8 cellular contexts compared by ENCODE assay signal in genomic region chr9:134025606-134026541, GRCh38. TPM values are rescaled to one million over a fixed set of nuclear protein-coding genes. Genes with fewer than 3 reads are reported as not detected.
DNase-seq lines count a peak whose midpoint lies in the region; ATAC-seq and TF ChIP-seq lines count a peak whose summit lies in the region.

No MANE protein-coding gene starts in this region.

- no peaks in the 10 kb centered on the region for H3K9me3 Mint-ChIP-seq in activated CD4-positive, alpha-beta memory T cell treated with anti-CD3 and anti-CD28 coated beads for 36 hours

- H3K36me3 ChIP-seq in endocrine pancreas (ENCODE audit: control insufficient read depth, insufficient read depth, low read length) (no peaks in the 10 kb centered on the region), mucosa of descending colon (ENCODE audit: low read depth) (no peaks in the 10 kb centered on the region)

- peaks cover 6% of the 10 kb centered on the region for H3K36me3 Mint-ChIP-seq in activated CD4-positive, alpha-beta memory T cell treated with anti-CD3 and anti-CD28 coated beads for 36 hours

- peak; percentile 55 for DNase-seq in NCI-H146 (lab: John Stamatoyannopoulos, UW)
- DNase-seq in NCI-H146 treated with DMSO at 0.1 percent for 48 hours (lab: John Stamatoyannopoulos, UW; ENCODE audit: unreplicated experiment): no peak
- DNase-seq in NCI-H1417 (lab: John Stamatoyannopoulos, UW): peak in 2 of 3 experiments; percentile 79 to 82
- peak; percentile 65 for DNase-seq in activated CD4-positive, alpha-beta memory T cell treated with anti-CD3 and anti-CD28 coated beads for 36 hours
- DNase-seq in mucosa of descending colon: peak; percentile 46 to 70 (median 67)
- DNase-seq in stimulated activated CD8-positive, alpha-beta memory T cell treated with anti-CD3 and anti-CD28 coated beads, Interleukin-7, amount 100 ng/mL, for 48 hours (ENCODE audit: extremely low read depth in 1 of 2, low read depth in 1 of 2): peak; percentile 15 to 29

- H3K9me3 ChIP-seq in endocrine pancreas (ENCODE audit: control insufficient read depth, low read length) (no peaks in the 10 kb centered on the region), mucosa of descending colon (no peaks in the 10 kb centered on the region)

- H3K9ac ChIP-seq in endocrine pancreas (ENCODE audit: control insufficient read depth, insufficient read depth, low read length): peak overlapping the region; percentile 57

- intact Hi-C loops in activated CD4-positive, alpha-beta memory T cell treated with anti-CD3 and anti-CD28 coated beads for 36 hours (cut with micrococcal nuclease): loop anchor here (1.0 to 2.0 kb wide), 3 partner anchors 42 to 139 kb away; partner anchors contain the start of genes BRD3, RNU6ATAC and WDR5
- intact Hi-C loops in mucosa of descending colon (cut with DNase I, micrococcal nuclease): no loop called here

- H3K4me1 ChIP-seq in endocrine pancreas (ENCODE audit: control insufficient read depth, insufficient read depth, low read length) (no peaks in the 10 kb centered on the region), mucosa of descending colon (ENCODE audit: low read depth) (peaks cover 6% of the 10 kb centered on the region)

- POLR2A ChIA-PET in activated CD4-positive, alpha-beta memory T cell treated with anti-CD3 and anti-CD28 coated beads for 36 hours (lab: Charles Lee): interaction anchor here (0.6 to 2.9 kb wide), 4 partner anchors 40 to 139 kb away, joined by 3 to 13 read pairs (median 4); no protein-coding TSS in a partner anchor

- H3K4me3 ChIP-seq in endocrine pancreas (ENCODE audit: control insufficient read depth, insufficient read depth, low read length) (no peak overlapping the region), mucosa of descending colon (peak overlapping the region; percentile 50)

- peak overlapping the region; percentile 76 for H3K4me3 Mint-ChIP-seq in activated CD4-positive, alpha-beta memory T cell treated with anti-CD3 and anti-CD28 coated beads for 36 hours

- no peak for TF ChIP-seq CTCF in mucosa of descending colon (IDR thresholded peaks at IDR 0.05)

- no peaks in the 10 kb centered on the region for H3K27me3 ChIP-seq in endocrine pancreas (ENCODE audit: control insufficient read depth, insufficient read depth, low read length)

- CTCF ChIA-PET in activated CD4-positive, alpha-beta memory T cell treated with anti-CD3 and anti-CD28 coated beads for 36 hours (lab: Charles Lee): interaction anchor here (0.5 to 2.3 kb wide), 7 partner anchors 26 to 773 kb away, joined by 3 to 20 read pairs (median 4); no protein-coding TSS in a partner anchor

- ATAC-seq in HG02623 (IDR thresholded peaks at IDR 0.05; ENCODE audit: unreplicated experiment) (peak; percentile 27), mucosa of descending colon (peak; percentile 3)

- no peaks in the 10 kb centered on the region for H3K27me3 Mint-ChIP-seq in activated CD4-positive, alpha-beta memory T cell treated with anti-CD3 and anti-CD28 coated beads for 36 hours

- peak overlapping the region; percentile 33 for H3K27ac Mint-ChIP-seq in activated CD4-positive, alpha-beta memory T cell treated with anti-CD3 and anti-CD28 coated beads for 36 hours

- peaks cover 12% of the 10 kb centered on the region for H3K4me1 Mint-ChIP-seq in activated CD4-positive, alpha-beta memory T cell treated with anti-CD3 and anti-CD28 coated beads for 36 hours (ENCODE audit: low read depth)

RNA-seq across cellular contexts. Expression of gene BRD3OS, which starts 0.6 kb away (rescaled TPM):
- 10 to 100 TPM; 12.6 to 13.2 TPM for total RNA-seq in activated CD4-positive, alpha-beta memory T cell treated with anti-CD3 and anti-CD28 coated beads for 36 hours
- total RNA-seq in mucosa of descending colon: 10 to 100 TPM in 1 of 3 donors, 1 to 10 TPM in 2; 3.6 to 17.6 (median 4.9) TPM

RNA-seq across cellular contexts. Expression of gene VAV2, which starts 33.8 kb away (rescaled TPM):
- 1 to 10 TPM; 4.5 to 5.3 TPM for total RNA-seq in activated CD4-positive, alpha-beta memory T cell treated with anti-CD3 and anti-CD28 coated beads for 36 hours
- total RNA-seq in mucosa of descending colon: 10 to 100 TPM; 29.4 to 34.8 (median 34.5) TPM

RNA-seq across cellular contexts. Expression of gene BRD3, which starts 42.0 kb away (rescaled TPM):
- 10 to 100 TPM; 29.2 to 30.0 TPM for total RNA-seq in activated CD4-positive, alpha-beta memory T cell treated with anti-CD3 and anti-CD28 coated beads for 36 hours
- total RNA-seq in mucosa of descending colon: 10 to 100 TPM; 19.4 to 56.0 (median 29.4) TPM

Comparison
In these comparisons a context has a peak if more than half of its experiments do, and no peak if none do; other contexts are left out.
1. RNA of gene VAV2, which starts 33.8 kb away (total RNA-seq): 29.4 to 34.8 TPM in mucosa of descending colon; 4.5 to 5.3 TPM in activated CD4-positive, alpha-beta memory T cell treated with anti-CD3 and anti-CD28 coated beads for 36 hours; every median in the first group is over 4 times any median in the second.